8 cellular contexts compared by ENCODE assay signal in genomic region chr21:34886554-34887385, GRCh38.
DNase-seq lines count a peak whose midpoint lies in the region; ATAC-seq and TF ChIP-seq lines count a peak whose summit lies in the region.

No MANE protein-coding gene starts in this region.

- 0 to 1% methylated on average over 59 to 62 of the region's 64 CpGs for WGBS in GM23248 (ENCODE audit: low coverage in 1 of 2, low lambda C conversion rate in 2 of 2, missing lambda C conversion rate in 2 of 2), 2 experiments
- WGBS in testis, 2 donors, result 1 to 6% methylated on average over 30 to 41 of the region's 64 CpGs

- H3F3A ChIP-seq in GM23248 (ENCODE audit: insufficient read depth), result peaks cover 54% of the 10 kb centered on the region

- no peaks in the 10 kb centered on the region for H4K20me1 ChIP-seq in GM23248 (ENCODE audit: insufficient read depth)

- H3K4me1 ChIP-seq in GM23248 (ENCODE audit: insufficient read depth) (peaks cover 27% of the 10 kb centered on the region), testis (no peaks in the 10 kb centered on the region)

- peaks cover 72% of the 10 kb centered on the region for H3K36me3 Mint-ChIP-seq in dendritic cell treated with granulocyte-macrophage colony-stimulating factor and Interleukin-4, amounts not matched to agents 40 ng/mL and 50 ng/mL, for 4 days (ENCODE audit: low read depth)

- H3K27me3 ChIP-seq in GM23248 (replicated peaks; ENCODE audit: insufficient read depth), result no peaks in the 10 kb centered on the region
- no peaks in the 10 kb centered on the region for H3K27me3 ChIP-seq in testis

- no peak for ATAC-seq in GM18907 (IDR thresholded peaks at IDR 0.05; ENCODE audit: unreplicated experiment)
- ATAC-seq in GM21423 (IDR thresholded peaks at IDR 0.05; ENCODE audit: unreplicated experiment), result no peak

- peak overlapping the region; percentile 100 for H3K9ac ChIP-seq in GM23248

- POLR2A ChIA-PET in RWPE1 (lab: Yijun Ruan, JAX; ENCODE audit: low non-redundant PET), result interaction anchor here (0.7 kb wide), 1 partner anchor 41 kb away, joined by 11 read pairs; no protein-coding TSS in a partner anchor

- peaks cover 28% of the 10 kb centered on the region for H3K4me1 Mint-ChIP-seq in dendritic cell treated with granulocyte-macrophage colony-stimulating factor and Interleukin-4, amounts not matched to agents 40 ng/mL and 50 ng/mL, for 4 days (ENCODE audit: low read depth)

- H3K9me2 ChIP-seq in GM23248 (ENCODE audit: insufficient read depth), result no peaks in the 10 kb centered on the region

- no peak overlapping the region for H2AFZ ChIP-seq in GM23248

- H3K9me3 ChIP-seq in GM23248 (ENCODE audit: low read depth) (no peaks in the 10 kb centered on the region), testis (no peaks in the 10 kb centered on the region)

- DNase-seq in GM23248, result peak; percentile 50
- DNase-seq in RWPE1 (ENCODE audit: low spot score), result no peak
- DNase-seq in lung microvascular endothelial cell (ENCODE audit: low read depth in 2 of 2), result peak; percentile 51 to 52
- no peak for DNase-seq in testis
- no peak for DNase-seq in pons (ENCODE audit: low spot score)

- H3K27ac ChIP-seq in GM23248 (peak overlapping the region; percentile 99), RWPE1 (peak overlapping the region; percentile 88), testis (peak overlapping the region; percentile 8 to 57)

- H3K9me3 Mint-ChIP-seq in dendritic cell treated with granulocyte-macrophage colony-stimulating factor and Interleukin-4, amounts not matched to agents 40 ng/mL and 50 ng/mL, for 4 days, result no peaks in the 10 kb centered on the region

- H3K79me2 ChIP-seq in GM23248 (ENCODE audit: insufficient read depth), result peaks cover 72% of the 10 kb centered on the region

- H3K4me3 Mint-ChIP-seq in dendritic cell treated with granulocyte-macrophage colony-stimulating factor and Interleukin-4, amounts not matched to agents 40 ng/mL and 50 ng/mL, for 4 days, result peak overlapping the region; percentile 95

- in situ Hi-C loops in GM23248 (cut with MboI), result loop anchor here (10.0 to 25.0 kb wide), 5 partner anchors 326 to 1051 kb away; no protein-coding TSS in a partner anchor

- TF ChIP-seq CTCF in RWPE1 (conservative IDR thresholded peaks at IDR 0.05; ENCODE audit: low read depth) (no peak), testis (IDR thresholded peaks at IDR 0.05) (no peak)

- H3K4me3 ChIP-seq in GM23248 (peak overlapping the region; percentile 97), testis (peak overlapping the region; percentile 50 to 72)

- no peaks in the 10 kb centered on the region for H3K27me3 Mint-ChIP-seq in dendritic cell treated with granulocyte-macrophage colony-stimulating factor and Interleukin-4, amounts not matched to agents 40 ng/mL and 50 ng/mL, for 4 days

- intact Hi-C loops in dendritic cell treated with granulocyte-macrophage colony-stimulating factor and Interleukin-4, amounts not matched to agents 40 ng/mL and 50 ng/mL, for 4 days (cut with micrococcal nuclease), result loop anchor here (5.0 kb wide), 2 partner anchors 396 to 1046 kb away; no protein-coding TSS in a partner anchor
- intact Hi-C loops in testis (cut with DNase I; ENCODE audit: low total_unique reads), result loop anchor here (10.0 kb wide), 1 partner anchor 142 kb away; no protein-coding TSS in a partner anchor

- H3K36me3 ChIP-seq in GM23248 (ENCODE audit: low read depth) (peaks cover 34% of the 10 kb centered on the region), testis (ENCODE audit: low read depth, missing control alignments) (no peaks in the 10 kb centered on the region)

- no peak for TF ChIP-seq POLR2A in testis (IDR thresholded peaks at IDR 0.05)

- peak overlapping the region; percentile 97 for H3K27ac Mint-ChIP-seq in dendritic cell treated with granulocyte-macrophage colony-stimulating factor and Interleukin-4, amounts not matched to agents 40 ng/mL and 50 ng/mL, for 4 days

- H3K4me2 ChIP-seq in GM23248 (ENCODE audit: unreplicated experiment), result peak overlapping the region; percentile 99

- CTCF ChIA-PET in RWPE1 (lab: Yijun Ruan, JAX), result interaction anchor here (0.6 to 2.8 kb wide), 7 partner anchors 35 to 1141 kb away, joined by 3 to 10 read pairs (median 3); no protein-coding TSS in a partner anchor

Comparison
In these comparisons a context has a peak if more than half of its experiments do, and no peak if none do; other contexts are left out.
1. DNase-seq: peak in GM23248 (single experiment) and lung microvascular endothelial cell (2 of 2); none in RWPE1 (single experiment), testis (single experiment) and pons (single experiment).
2. H3K27ac ChIP-seq: peak in every context shown above with its lines; median percentile 99 in GM23248; 88 in RWPE1; 32 in testis.